Comparison of ENCODE assay signal across 2 cellular contexts in the genomic region with DNA sequence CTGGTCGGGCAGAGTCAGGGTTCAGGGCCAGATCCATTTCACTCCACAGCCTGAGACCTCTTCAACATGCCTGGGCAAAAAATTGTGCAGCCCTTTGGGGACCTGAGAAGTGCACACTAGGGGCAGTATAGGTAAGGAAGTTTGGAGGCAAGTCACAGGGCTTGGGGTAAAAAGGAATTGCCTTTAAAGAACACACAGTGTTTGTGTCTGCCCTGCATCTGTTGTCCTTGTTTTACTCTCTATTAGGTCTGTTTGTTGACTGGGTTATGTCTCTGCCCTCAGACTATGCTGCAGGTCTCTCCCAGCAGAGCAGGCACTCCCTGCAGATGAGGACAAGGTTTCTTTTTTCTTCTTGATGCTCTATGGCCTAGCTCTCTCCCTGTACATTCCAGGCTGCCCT.
TF ChIP-seq lines count a peak whose summit lies in the region.

No MANE protein-coding gene starts in this region.

TF ChIP-seq in SK-N-SH, 30 proteins besides CTCF, POLR2A, EP300 and RAD21 (continued from another document):
- TF ChIP-seq USF2 (IDR thresholded peaks at IDR 0.05; ENCODE audit: borderline replicate concordance, low read depth, low read length) (no peak), POLR2AphosphoS5 (IDR thresholded peaks at IDR 0.05; ENCODE audit: low read depth, low read length) (no peak), TAF1 (IDR thresholded peaks at IDR 0.05; ENCODE audit: borderline replicate concordance, low read depth, low read length) (no peak), TEAD4 (IDR thresholded peaks at IDR 0.05; ENCODE audit: borderline replicate concordance, insufficient read depth) (no peak), MXI1 (IDR thresholded peaks at IDR 0.05; ENCODE audit: low read depth, low read length) (no peak), SIN3A (IDR thresholded peaks at IDR 0.05; ENCODE audit: borderline replicate concordance, low read depth, low read length) (no peak), GABPA (IDR thresholded peaks at IDR 0.05; ENCODE audit: low read depth) (no peak), SMC3 (IDR thresholded peaks at IDR 0.05; ENCODE audit: low read depth, low read length) (no peak), NFIC (IDR thresholded peaks at IDR 0.05; ENCODE audit: borderline replicate concordance) (no peak), MEF2A (IDR thresholded peaks at IDR 0.05; ENCODE audit: borderline replicate concordance, low read depth) (no peak), FOXJ3 (CRISPR knock-in tag; IDR thresholded peaks at IDR 0.05) (no peak), FOSL2 (IDR thresholded peaks at IDR 0.05; ENCODE audit: borderline replicate concordance, low read depth) (no peak), NRF1 (IDR thresholded peaks at IDR 0.05; ENCODE audit: low read depth, low read length) (no peak)
- TF ChIP-seq, protein P1, sequence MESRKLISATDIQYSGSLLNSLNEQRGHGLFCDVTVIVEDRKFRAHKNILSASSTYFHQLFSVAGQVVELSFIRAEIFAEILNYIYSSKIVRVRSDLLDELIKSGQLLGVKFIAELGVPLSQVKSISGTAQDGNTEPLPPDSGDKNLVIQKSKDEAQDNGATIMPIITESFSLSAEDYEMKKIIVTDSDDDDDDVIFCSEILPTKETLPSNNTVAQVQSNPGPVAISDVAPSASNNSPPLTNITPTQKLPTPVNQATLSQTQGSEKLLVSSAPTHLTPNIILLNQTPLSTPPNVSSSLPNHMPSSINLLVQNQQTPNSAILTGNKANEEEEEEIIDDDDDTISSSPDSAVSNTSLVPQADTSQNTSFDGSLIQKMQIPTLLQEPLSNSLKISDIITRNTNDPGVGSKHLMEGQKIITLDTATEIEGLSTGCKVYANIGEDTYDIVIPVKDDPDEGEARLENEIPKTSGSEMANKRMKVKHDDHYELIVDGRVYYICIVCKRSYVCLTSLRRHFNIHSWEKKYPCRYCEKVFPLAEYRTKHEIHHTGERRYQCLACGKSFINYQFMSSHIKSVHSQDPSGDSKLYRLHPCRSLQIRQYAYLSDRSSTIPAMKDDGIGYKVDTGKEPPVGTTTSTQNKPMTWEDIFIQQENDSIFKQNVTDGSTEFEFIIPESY (IDR thresholded peaks at IDR 0.05; ENCODE audit: borderline replicate concordance, low read depth), result no peak
- TF ChIP-seq, protein P2, sequence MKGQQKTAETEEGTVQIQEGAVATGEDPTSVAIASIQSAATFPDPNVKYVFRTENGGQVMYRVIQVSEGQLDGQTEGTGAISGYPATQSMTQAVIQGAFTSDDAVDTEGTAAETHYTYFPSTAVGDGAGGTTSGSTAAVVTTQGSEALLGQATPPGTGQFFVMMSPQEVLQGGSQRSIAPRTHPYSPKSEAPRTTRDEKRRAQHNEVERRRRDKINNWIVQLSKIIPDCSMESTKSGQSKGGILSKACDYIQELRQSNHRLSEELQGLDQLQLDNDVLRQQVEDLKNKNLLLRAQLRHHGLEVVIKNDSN (IDR thresholded peaks at IDR 0.05; ENCODE audit: borderline replicate concordance, low read depth), result no peak
- TF ChIP-seq, protein P3, sequence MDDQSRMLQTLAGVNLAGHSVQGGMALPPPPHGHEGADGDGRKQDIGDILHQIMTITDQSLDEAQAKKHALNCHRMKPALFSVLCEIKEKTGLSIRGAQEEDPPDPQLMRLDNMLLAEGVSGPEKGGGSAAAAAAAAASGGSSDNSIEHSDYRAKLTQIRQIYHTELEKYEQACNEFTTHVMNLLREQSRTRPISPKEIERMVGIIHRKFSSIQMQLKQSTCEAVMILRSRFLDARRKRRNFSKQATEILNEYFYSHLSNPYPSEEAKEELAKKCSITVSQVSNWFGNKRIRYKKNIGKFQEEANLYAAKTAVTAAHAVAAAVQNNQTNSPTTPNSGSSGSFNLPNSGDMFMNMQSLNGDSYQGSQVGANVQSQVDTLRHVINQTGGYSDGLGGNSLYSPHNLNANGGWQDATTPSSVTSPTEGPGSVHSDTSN (IDR thresholded peaks at IDR 0.05), result no peak
- TF ChIP-seq, protein P4, sequence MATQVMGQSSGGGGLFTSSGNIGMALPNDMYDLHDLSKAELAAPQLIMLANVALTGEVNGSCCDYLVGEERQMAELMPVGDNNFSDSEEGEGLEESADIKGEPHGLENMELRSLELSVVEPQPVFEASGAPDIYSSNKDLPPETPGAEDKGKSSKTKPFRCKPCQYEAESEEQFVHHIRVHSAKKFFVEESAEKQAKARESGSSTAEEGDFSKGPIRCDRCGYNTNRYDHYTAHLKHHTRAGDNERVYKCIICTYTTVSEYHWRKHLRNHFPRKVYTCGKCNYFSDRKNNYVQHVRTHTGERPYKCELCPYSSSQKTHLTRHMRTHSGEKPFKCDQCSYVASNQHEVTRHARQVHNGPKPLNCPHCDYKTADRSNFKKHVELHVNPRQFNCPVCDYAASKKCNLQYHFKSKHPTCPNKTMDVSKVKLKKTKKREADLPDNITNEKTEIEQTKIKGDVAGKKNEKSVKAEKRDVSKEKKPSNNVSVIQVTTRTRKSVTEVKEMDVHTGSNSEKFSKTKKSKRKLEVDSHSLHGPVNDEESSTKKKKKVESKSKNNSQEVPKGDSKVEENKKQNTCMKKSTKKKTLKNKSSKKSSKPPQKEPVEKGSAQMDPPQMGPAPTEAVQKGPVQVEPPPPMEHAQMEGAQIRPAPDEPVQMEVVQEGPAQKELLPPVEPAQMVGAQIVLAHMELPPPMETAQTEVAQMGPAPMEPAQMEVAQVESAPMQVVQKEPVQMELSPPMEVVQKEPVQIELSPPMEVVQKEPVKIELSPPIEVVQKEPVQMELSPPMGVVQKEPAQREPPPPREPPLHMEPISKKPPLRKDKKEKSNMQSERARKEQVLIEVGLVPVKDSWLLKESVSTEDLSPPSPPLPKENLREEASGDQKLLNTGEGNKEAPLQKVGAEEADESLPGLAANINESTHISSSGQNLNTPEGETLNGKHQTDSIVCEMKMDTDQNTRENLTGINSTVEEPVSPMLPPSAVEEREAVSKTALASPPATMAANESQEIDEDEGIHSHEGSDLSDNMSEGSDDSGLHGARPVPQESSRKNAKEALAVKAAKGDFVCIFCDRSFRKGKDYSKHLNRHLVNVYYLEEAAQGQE (IDR thresholded peaks at IDR 0.05; ENCODE audit: low read depth, low read length), result no peak
- TF ChIP-seq, protein P5, sequence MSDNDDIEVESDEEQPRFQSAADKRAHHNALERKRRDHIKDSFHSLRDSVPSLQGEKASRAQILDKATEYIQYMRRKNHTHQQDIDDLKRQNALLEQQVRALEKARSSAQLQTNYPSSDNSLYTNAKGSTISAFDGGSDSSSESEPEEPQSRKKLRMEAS (IDR thresholded peaks at IDR 0.05; ENCODE audit: low read depth), result no peak
TF ChIP-seq in SK-N-SH: peak in this region for 0.

TF ChIP-seq in SK-N-SH treated with all-trans-retinoic acid at 6 μM for 48 hours, 23 proteins besides CTCF, POLR2A, EP300 and RAD21 (continued from another document):
- no peak for TF ChIP-seq CSDC2 (CRISPR knock-in tag; IDR thresholded peaks at IDR 0.05)
- TF ChIP-seq TCF4 (CRISPR knock-in tag; IDR thresholded peaks at IDR 0.05; ENCODE audit: borderline replicate concordance), result no peak
- TF ChIP-seq ZNF8 (CRISPR knock-in tag; IDR thresholded peaks at IDR 0.05), result no peak
